Comparison of ENCODE assay signal across 1 cellular context in genomic region chr1:37135032-37135431, GRCh38.
TF ChIP-seq lines count a peak whose summit lies in the region.

No MANE protein-coding gene starts in this region.

TF ChIP-seq in GM12878, 131 proteins besides CTCF, POLR2A, EP300 and RAD21 (continued from another document):
- no peak for TF ChIP-seq HCFC1 (IDR thresholded peaks at IDR 0.05; ENCODE audit: low read length)
- no peak for TF ChIP-seq LARP7 (IDR thresholded peaks at IDR 0.05)
- no peak for TF ChIP-seq GABPA (IDR thresholded peaks at IDR 0.05; ENCODE audit: low read depth)
- no peak for TF ChIP-seq STAT1 (conservative IDR thresholded peaks at IDR 0.05)
- peak; percentile 61 for TF ChIP-seq SPI1 (IDR thresholded peaks at IDR 0.05; ENCODE audit: borderline replicate concordance, insufficient read depth, low read depth, low read length)
